Comparison of ENCODE assay signal across 10 cellular contexts in genomic region chr15:90161946-90162345, GRCh38. TPM values are rescaled to one million over a fixed set of nuclear protein-coding genes. Genes with fewer than 3 reads are reported as not detected.
DNase-seq lines count a peak whose midpoint lies in the region; ATAC-seq and TF ChIP-seq lines count a peak whose summit lies in the region.
"Had no signal": no experiment of that assay in that cellular context is flagged by ENCODE, and none has a peak within 500 bp of the region (broad histone marks: within the 10 kb centered on the region; RNA-seq: fewer than 3 reads in every experiment).

No MANE protein-coding gene starts in this region.

- no peaks in the 10 kb centered on the region for H3K27me3 ChIP-seq in Peyer's patch

- ATAC-seq in GM19035 (IDR thresholded peaks at IDR 0.05; ENCODE audit: unreplicated experiment) (peak; percentile 66), HG02973 (IDR thresholded peaks at IDR 0.05; ENCODE audit: unreplicated experiment) (peak; percentile 57)

- no peaks in the 10 kb centered on the region for H3K36me3 Mint-ChIP-seq in activated naive CD4-positive, alpha-beta T cell treated with anti-CD3 and anti-CD28 coated beads for 36 hours (ENCODE audit: low read depth)

- no peak for TF ChIP-seq POLR2A in Peyer's patch (IDR thresholded peaks at IDR 0.05)

- no peaks in the 10 kb centered on the region for H3K36me3 ChIP-seq in Peyer's patch

- no peak overlapping the region for H3K4me3 Mint-ChIP-seq in activated naive CD4-positive, alpha-beta T cell treated with anti-CD3 and anti-CD28 coated beads for 36 hours

- H3K27me3 Mint-ChIP-seq in activated naive CD4-positive, alpha-beta T cell treated with anti-CD3 and anti-CD28 coated beads for 36 hours (ENCODE audit: low read depth), result no peaks in the 10 kb centered on the region

- H3K9me3 Mint-ChIP-seq in activated naive CD4-positive, alpha-beta T cell treated with anti-CD3 and anti-CD28 coated beads for 36 hours, result no peaks in the 10 kb centered on the region

- no peaks in the 10 kb centered on the region for H3K9me3 ChIP-seq in Peyer's patch

- H3K27ac Mint-ChIP-seq in activated naive CD4-positive, alpha-beta T cell treated with anti-CD3 and anti-CD28 coated beads for 36 hours, result no peak overlapping the region

- intact Hi-C loops in activated naive CD4-positive, alpha-beta T cell treated with anti-CD3 and anti-CD28 coated beads for 36 hours (cut with micrococcal nuclease), result no loop called here

- DNase-seq in Peyer's patch (peak in 2 of 3 donors; percentile 23 to 71), renal cortical epithelial cell (ENCODE audit: low read depth) (peak; percentile 42), NCI-H1092 treated with DMSO at 0.1 percent for 48 hours (lab: John Stamatoyannopoulos, UW) (no peak), mesenteric fat pad (ENCODE audit: low spot score) (no peak), NCI-H1694 (lab: John Stamatoyannopoulos, UW) (no peak)
- no peak for DNase-seq in activated naive CD4-positive, alpha-beta T cell treated with anti-CD3 and anti-CD28 coated beads for 36 hours
- DNase-seq: NCI-H1105 treated with DMSO at 0.1 percent for 48 hours; stimulated activated CD4-positive, alpha-beta T cell treated with anti-CD3 and anti-CD28 coated beads, Interleukin-4, amount 100 ng/mL, for 1 hour had no signal

- no peak for TF ChIP-seq CTCF in Peyer's patch (IDR thresholded peaks at IDR 0.05)

- CTCF ChIA-PET in activated naive CD4-positive, alpha-beta T cell treated with anti-CD3 and anti-CD28 coated beads for 36 hours (lab: Charles Lee), result interaction anchor here (0.6 to 1.3 kb wide), 5 partner anchors 11 to 244 kb away, joined by 3 to 6 read pairs (median 4); no protein-coding TSS in a partner anchor

- peaks cover 6 to 60% (median 15%) of the 10 kb centered on the region in 4 donors for H3K4me1 ChIP-seq in Peyer's patch

- peaks cover 8% of the 10 kb centered on the region for H3K4me1 Mint-ChIP-seq in activated naive CD4-positive, alpha-beta T cell treated with anti-CD3 and anti-CD28 coated beads for 36 hours (ENCODE audit: low read depth)

- no peak overlapping the region for H3K4me3 ChIP-seq in Peyer's patch

- peak overlapping the region; percentile 51 to 86 (median 68) for H3K27ac ChIP-seq in Peyer's patch

RNA-seq across cellular contexts. Expression of gene SEMA4B, which starts 39.2 kb away (rescaled TPM):
- 100 to 1,000 TPM in 2 of 4 donors, 10 to 100 TPM in 2; 63.2 to 147 (median 91.3) TPM for total RNA-seq in Peyer's patch
- 26.6 and 154 TPM in 2 replicates for total RNA-seq in renal cortical epithelial cell
- total RNA-seq in activated naive CD4-positive, alpha-beta T cell treated with anti-CD3 and anti-CD28 coated beads for 36 hours, result 1 to 10 TPM; 6.8 to 8.6 TPM
- total RNA-seq in mesenteric fat pad, result 15.8 TPM

RNA-seq across cellular contexts. Expression of gene IDH2, which starts 59.7 kb away (rescaled TPM):
- total RNA-seq in Peyer's patch (100 to 1,000 TPM in 3 of 4 donors, 10 to 100 TPM in 1; 89.9 to 184 (median 119) TPM), renal cortical epithelial cell (160 and 174 TPM in 2 replicates), mesenteric fat pad (56.1 TPM)
- 100 to 1,000 TPM; 225 to 229 TPM for total RNA-seq in activated naive CD4-positive, alpha-beta T cell treated with anti-CD3 and anti-CD28 coated beads for 36 hours

Comparison
In these comparisons a context has a peak if more than half of its experiments do, and no peak if none do; other contexts are left out.
1. DNase-seq: peak in Peyer's patch (2 of 3) and renal cortical epithelial cell (single experiment); none in NCI-H1092 treated with DMSO at 0.1 percent for 48 hours (single experiment), activated naive CD4-positive, alpha-beta T cell treated with anti-CD3 and anti-CD28 coated beads for 36 hours (single experiment), mesenteric fat pad (single experiment) and NCI-H1694 (single experiment).